In genomic region chr20:32539817-32540675, GRCh38 we compare ENCODE assay signal across 8 cellular contexts. TPM values are rescaled to one million over a fixed set of nuclear protein-coding genes. Genes with fewer than 3 reads are reported as not detected.
DNase-seq lines count a peak whose midpoint lies in the region; ATAC-seq and TF ChIP-seq lines count a peak whose summit lies in the region.

No MANE protein-coding gene starts in this region.

- H3K4me3 ChIP-seq in endodermal cell (ENCODE audit: low read length) (no peak overlapping the region), lower leg skin (ENCODE audit: low read depth, poor library complexity, severe bottlenecking) (no peak overlapping the region)

- no peaks in the 10 kb centered on the region for H3K9me3 Mint-ChIP-seq in endodermal cell

- peaks cover 2% of the 10 kb centered on the region for H3K4me1 ChIP-seq in endodermal cell (ENCODE audit: control insufficient read depth, insufficient read depth, low read length)

- no peak overlapping the region for H3K27ac Mint-ChIP-seq in endodermal cell

- no peak for TF ChIP-seq POLR2A in lower leg skin (IDR thresholded peaks at IDR 0.05)

- no peaks in the 10 kb centered on the region for H3K36me3 Mint-ChIP-seq in endodermal cell (ENCODE audit: low read depth)

- TF ChIP-seq CTCF in endodermal cell (conservative IDR thresholded peaks at IDR 0.05): no peak
- TF ChIP-seq CTCF in lower leg skin (IDR thresholded peaks at IDR 0.05): no peak

- H3K9ac ChIP-seq in endodermal cell (ENCODE audit: extremely low read depth, low read length, poor library complexity, severe bottlenecking): no peak overlapping the region

- H3K4me3 Mint-ChIP-seq in endodermal cell: no peak overlapping the region

- 87 to 90% methylated on average over 6 to 13 of the region's 13 CpGs for WGBS in endodermal cell (ENCODE audit: insufficient coverage in 1 of 2, insufficient read length in 1 of 2), 2 experiments
- 51 to 57% methylated on average over 12 to 13 of the region's 13 CpGs for WGBS in lower leg skin, 2 donors

- no peaks in the 10 kb centered on the region for H3K36me3 ChIP-seq in endodermal cell (ENCODE audit: control insufficient read depth, insufficient read depth, low read length)

- in situ Hi-C loops in KBM-7 (cut with MboI; ENCODE audit: low pct_unique_long_range_greater_than_20kb, low sequenced_read_pairs): no loop called here

- peaks cover 15% of the 10 kb centered on the region for H3K4me1 Mint-ChIP-seq in endodermal cell

- DNase-seq in KBM-7 (peak; percentile 55), endodermal cell (peak; percentile 42), NCI-H69 (lab: John Stamatoyannopoulos, UW) (no peak), NCI-H2029 (lab: John Stamatoyannopoulos, UW) (no peak), lower leg skin (ENCODE audit: low spot score in 2 of 2) (no peak)
- peak; percentile 32 to 66 for DNase-seq in activated CD4-positive, alpha-beta T cell treated with anti-CD3 and anti-CD28 coated beads, Interleukin-2, amount 50 U/mL, for 24 hours (ENCODE audit: low read depth in 1 of 2, low spot score in 1 of 2)
- peak; percentile 48 to 49 for DNase-seq in stimulated activated CD8-positive, alpha-beta memory T cell treated with anti-CD3 and anti-CD28 coated beads, Interleukin-7, amount 100 ng/mL, for 1 hour (ENCODE audit: low read depth in 2 of 2)

- H3K27me3 ChIP-seq in endodermal cell (ENCODE audit: control insufficient read depth, insufficient read depth, low read length, poor library complexity, severe bottlenecking): peaks cover 7% of the 10 kb centered on the region

- H3K27ac ChIP-seq in endodermal cell (ENCODE audit: low read depth, low read length): no peak overlapping the region

- no peak for ATAC-seq in GM21515 (IDR thresholded peaks at IDR 0.05; ENCODE audit: unreplicated experiment)

- peaks cover 30% of the 10 kb centered on the region for H3K27me3 Mint-ChIP-seq in endodermal cell (ENCODE audit: insufficient read depth)

- intact Hi-C loops in lower leg skin (cut with DNase I; ENCODE audit: low total_unique reads): no loop called here

- H3K9me3 ChIP-seq in endodermal cell (ENCODE audit: control insufficient read depth, low read length): no peaks in the 10 kb centered on the region

RNA-seq across cellular contexts. Expression of gene NOL4L, which starts 45.1 kb away (rescaled TPM):
- total RNA-seq in endodermal cell (10 to 100 TPM; 39.6 to 50.7 TPM), lower leg skin (10 to 100 TPM in 1 of 4 donors, 1 to 10 TPM in 3; 4.6 to 10.4 (median 7.0) TPM)
- polyA plus RNA-seq in endodermal cell (2013, experiment 1 of 2): 44.8 TPM
- 45.4 TPM for polyA plus RNA-seq in endodermal cell (2013, experiment 2 of 2)

Comparison
In these comparisons a context has a peak if more than half of its experiments do, and no peak if none do; other contexts are left out.
1. DNase-seq: peak in KBM-7 (single experiment), activated CD4-positive, alpha-beta T cell treated with anti-CD3 and anti-CD28 coated beads, Interleukin-2, amount 50 U/mL, for 24 hours (2 of 2), endodermal cell (single experiment) and stimulated activated CD8-positive, alpha-beta memory T cell treated with anti-CD3 and anti-CD28 coated beads, Interleukin-7, amount 100 ng/mL, for 1 hour (2 of 2); none in NCI-H69 (single experiment), NCI-H2029 (single experiment) and lower leg skin (0 of 2).